Comparison of ENCODE assay signal across 1 cellular context in the genomic region with DNA sequence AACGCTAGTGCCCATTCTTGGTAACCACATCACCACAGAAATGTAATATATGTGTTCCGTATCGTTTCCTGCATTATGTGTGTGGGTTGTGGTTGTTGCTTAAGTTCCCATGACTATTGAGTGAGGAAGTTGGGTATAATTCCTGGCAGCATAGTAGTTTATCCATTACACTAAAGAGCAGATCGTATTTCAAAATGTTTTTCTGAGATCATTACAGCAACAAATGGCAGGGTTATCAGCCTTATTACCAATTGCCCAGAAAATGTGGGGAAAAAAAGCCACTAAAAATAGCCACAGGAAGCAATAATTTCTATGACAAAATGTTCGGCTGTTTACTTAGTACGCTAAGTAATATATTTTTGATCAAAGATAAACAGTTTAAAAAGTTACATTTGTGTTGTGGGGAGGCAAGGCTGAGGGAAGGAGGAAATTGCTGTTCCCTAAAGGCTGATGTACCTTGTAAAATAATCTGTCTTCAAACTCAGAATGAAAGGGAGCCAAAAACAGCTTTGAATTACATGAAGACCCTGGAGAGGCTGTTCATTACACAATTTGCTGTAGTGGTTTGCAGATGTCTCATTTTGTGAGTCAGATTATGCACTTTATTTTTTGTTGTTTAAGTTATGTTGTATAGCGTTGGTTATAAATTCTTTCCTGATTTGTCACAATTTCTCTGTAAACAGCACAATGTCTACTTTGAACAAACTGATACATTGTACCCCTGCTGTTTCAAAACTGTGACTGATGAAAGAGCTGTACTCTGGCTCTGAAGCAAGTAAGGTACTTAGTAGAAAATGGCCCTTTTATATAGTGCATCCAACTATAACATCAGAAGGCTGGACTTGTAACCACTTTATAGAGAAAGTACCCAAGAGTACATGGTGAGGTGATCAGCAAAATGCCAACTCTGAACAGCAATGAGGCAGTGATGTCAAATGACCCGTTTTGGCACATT.
TF ChIP-seq lines count a peak whose summit lies in the region.

No MANE protein-coding gene starts in this region.

TF ChIP-seq in GM12878, 131 proteins besides CTCF, POLR2A, EP300 and RAD21 (continued from another document):
- TF ChIP-seq ZBTB40 (IDR thresholded peaks at IDR 0.05; ENCODE audit: borderline replicate concordance) = no peak
- no peak for TF ChIP-seq NBN (IDR thresholded peaks at IDR 0.05)
- TF ChIP-seq SIX5 (IDR thresholded peaks at IDR 0.05; ENCODE audit: low read depth, low read length, severe bottlenecking) = no peak
- TF ChIP-seq NR2C1 (IDR thresholded peaks at IDR 0.05) = no peak
- no peak for TF ChIP-seq DPF2 (IDR thresholded peaks at IDR 0.05)
- TF ChIP-seq CREM (IDR thresholded peaks at IDR 0.05; ENCODE audit: low read depth) = no peak
- no peak for TF ChIP-seq MEF2B (IDR thresholded peaks at IDR 0.05; ENCODE audit: partially characterized antibody, poor library complexity, severe bottlenecking)
- no peak for TF ChIP-seq CEBPZ (IDR thresholded peaks at IDR 0.05; ENCODE audit: low read depth, low read length)
- TF ChIP-seq RELA (IDR thresholded peaks at IDR 0.05; ENCODE audit: borderline replicate concordance, partially characterized antibody) = no peak
- TF ChIP-seq RAD51 (IDR thresholded peaks at IDR 0.05) = no peak
- TF ChIP-seq, protein P1, sequence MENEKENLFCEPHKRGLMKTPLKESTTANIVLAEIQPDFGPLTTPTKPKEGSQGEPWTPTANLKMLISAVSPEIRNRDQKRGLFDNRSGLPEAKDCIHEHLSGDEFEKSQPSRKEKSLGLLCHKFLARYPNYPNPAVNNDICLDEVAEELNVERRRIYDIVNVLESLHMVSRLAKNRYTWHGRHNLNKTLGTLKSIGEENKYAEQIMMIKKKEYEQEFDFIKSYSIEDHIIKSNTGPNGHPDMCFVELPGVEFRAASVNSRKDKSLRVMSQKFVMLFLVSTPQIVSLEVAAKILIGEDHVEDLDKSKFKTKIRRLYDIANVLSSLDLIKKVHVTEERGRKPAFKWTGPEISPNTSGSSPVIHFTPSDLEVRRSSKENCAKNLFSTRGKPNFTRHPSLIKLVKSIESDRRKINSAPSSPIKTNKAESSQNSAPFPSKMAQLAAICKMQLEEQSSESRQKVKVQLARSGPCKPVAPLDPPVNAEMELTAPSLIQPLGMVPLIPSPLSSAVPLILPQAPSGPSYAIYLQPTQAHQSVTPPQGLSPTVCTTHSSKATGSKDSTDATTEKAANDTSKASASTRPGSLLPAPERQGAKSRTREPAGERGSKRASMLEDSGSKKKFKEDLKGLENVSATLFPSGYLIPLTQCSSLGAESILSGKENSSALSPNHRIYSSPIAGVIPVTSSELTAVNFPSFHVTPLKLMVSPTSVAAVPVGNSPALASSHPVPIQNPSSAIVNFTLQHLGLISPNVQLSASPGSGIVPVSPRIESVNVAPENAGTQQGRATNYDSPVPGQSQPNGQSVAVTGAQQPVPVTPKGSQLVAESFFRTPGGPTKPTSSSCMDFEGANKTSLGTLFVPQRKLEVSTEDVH (IDR thresholded peaks at IDR 0.05; ENCODE audit: low read depth, partially characterized antibody) = no peak
- TF ChIP-seq CHD4 (IDR thresholded peaks at IDR 0.05) = no peak
- no peak for TF ChIP-seq SPI1 (IDR thresholded peaks at IDR 0.05; ENCODE audit: borderline replicate concordance, insufficient read depth, low read depth, low read length)
- no peak for TF ChIP-seq HDGF (IDR thresholded peaks at IDR 0.05)
